Comparison of ENCODE assay signal across 20 cellular contexts in the genomic region with DNA sequence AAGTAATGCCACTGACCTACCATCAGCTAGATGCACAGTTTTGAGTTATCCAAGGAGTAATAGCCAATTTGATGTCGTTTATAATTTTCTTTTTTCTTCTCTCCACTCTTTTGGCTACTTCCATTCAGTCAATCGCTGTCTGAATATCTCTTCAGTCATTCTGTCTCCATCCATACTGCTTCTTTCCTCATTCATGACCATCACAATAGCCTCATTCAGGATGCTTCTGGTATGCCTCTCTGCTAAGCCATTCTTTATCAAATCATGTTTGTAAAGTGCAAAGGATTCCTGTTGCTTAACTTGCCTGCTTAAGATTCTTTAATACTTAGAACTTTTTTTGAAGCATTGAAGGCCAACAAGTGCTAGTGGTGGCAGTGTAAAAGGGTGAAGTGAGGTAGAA.
"Had no signal": no experiment of that assay in that cellular context is flagged by ENCODE, and none has a peak within 500 bp of the region (broad histone marks: within the 10 kb centered on the region; RNA-seq: fewer than 3 reads in every experiment).

No MANE protein-coding gene starts in this region.

- H3K27me3 ChIP-seq: esophagus muscularis mucosa, gastroesophageal sphincter, ovary, suprapubic skin, thyroid gland had no signal

- H3K9me3 ChIP-seq: esophagus muscularis mucosa, gastroesophageal sphincter, suprapubic skin, thyroid gland had no signal

- ATAC-seq: effector memory CD8-positive, alpha-beta T cell; gastroesophageal sphincter; left lobe of liver; natural killer cell; right cardiac atrium; stimulated activated effector memory CD8-positive, alpha-beta T cell treated with anti-CD3 and anti-CD28 coated beads, Interleukin-12 subunit alpha, Interleukin-12 subunit beta, amount 100 ng/mL, for 72 hours; stimulated activated naive CD8-positive, alpha-beta T cell treated with anti-CD3 and anti-CD28 coated beads, Interleukin-15, Interleukin-2, amounts not matched to agents 100 U/mL and 50 U/mL, for 24 hours had no signal

- H3K4me3 ChIP-seq: esophagus muscularis mucosa, gastroesophageal sphincter, ovary, suprapubic skin, thyroid gland had no signal

- FAIRE-seq: colon, islet of Langerhans, small intestine, urothelium cell line had no signal

- H3K27ac ChIP-seq: epithelial cell of prostate, esophagus muscularis mucosa, gastroesophageal sphincter, ovary, suprapubic skin, thyroid gland had no signal

- DNase-seq: effector memory CD8-positive, alpha-beta T cell; mammary epithelial cell; natural killer cell; nucleus accumbens; ovary; right cardiac atrium; small intestine; stimulated activated CD4-positive, alpha-beta T cell treated with anti-CD3 and anti-CD28 coated beads, Interleukin-12 subunit alpha, Interleukin-12 subunit beta, amount 100 ng/mL, for 4 hours; stimulated activated CD8-positive, alpha-beta memory T cell treated with anti-CD3 and anti-CD28 coated beads, Interleukin-4, amount 100 ng/mL, for 48 hours; stimulated activated naive CD8-positive, alpha-beta T cell treated with anti-CD3 and anti-CD28 coated beads, Interleukin-15, Interleukin-2, amounts not matched to agents 100 U/mL and 50 U/mL, for 24 hours; thyroid gland had no signal

- H3K4me1 ChIP-seq: esophagus muscularis mucosa, gastroesophageal sphincter, suprapubic skin, thyroid gland had no signal

- H3K36me3 ChIP-seq: ovary had no signal
